Comparison of ENCODE assay signal across 1 cellular context in the genomic region with DNA sequence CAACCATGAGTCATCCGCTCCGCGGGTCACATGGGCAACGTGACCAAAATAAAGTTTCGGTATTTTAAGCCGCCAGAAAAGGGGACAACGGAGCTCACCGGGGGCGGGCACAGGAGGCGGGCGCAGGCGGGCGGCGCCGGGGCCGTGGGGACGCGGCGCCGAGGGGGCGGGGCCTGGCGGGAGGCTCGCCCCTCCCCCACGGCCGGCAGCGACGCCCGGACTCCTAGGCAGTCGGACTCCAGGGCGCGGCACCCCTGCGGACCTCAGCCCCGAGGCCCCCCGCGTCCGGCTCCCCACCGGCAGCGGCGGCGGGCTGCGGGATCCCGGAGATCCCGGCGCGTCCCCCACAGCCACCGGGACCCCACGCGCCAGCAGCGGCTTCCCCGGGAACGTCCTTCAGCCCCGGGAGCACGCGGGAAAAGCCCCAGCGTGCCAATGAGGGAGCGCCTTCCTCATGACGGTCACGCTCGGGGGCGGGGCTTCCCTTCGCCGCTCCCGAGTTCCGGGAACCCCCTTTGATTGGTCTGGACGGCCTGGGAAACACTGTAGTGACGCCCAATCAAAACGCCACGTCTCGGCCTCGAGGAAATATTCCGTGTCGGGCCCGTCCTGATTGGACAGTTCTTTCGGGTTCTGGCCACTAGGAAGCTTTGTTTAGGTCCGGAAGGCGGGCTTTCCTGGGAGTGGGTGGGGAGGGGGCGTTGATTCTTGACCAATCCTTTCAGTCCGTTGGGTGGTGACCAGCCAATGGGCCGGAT.
TF ChIP-seq lines count a peak whose summit lies in the region.

No MANE protein-coding gene starts in this region.

TF ChIP-seq in K562, 482 proteins besides CTCF, POLR2A, EP300 and RAD21 (continued from another document and continues in another):
- TF ChIP-seq, protein P1, sequence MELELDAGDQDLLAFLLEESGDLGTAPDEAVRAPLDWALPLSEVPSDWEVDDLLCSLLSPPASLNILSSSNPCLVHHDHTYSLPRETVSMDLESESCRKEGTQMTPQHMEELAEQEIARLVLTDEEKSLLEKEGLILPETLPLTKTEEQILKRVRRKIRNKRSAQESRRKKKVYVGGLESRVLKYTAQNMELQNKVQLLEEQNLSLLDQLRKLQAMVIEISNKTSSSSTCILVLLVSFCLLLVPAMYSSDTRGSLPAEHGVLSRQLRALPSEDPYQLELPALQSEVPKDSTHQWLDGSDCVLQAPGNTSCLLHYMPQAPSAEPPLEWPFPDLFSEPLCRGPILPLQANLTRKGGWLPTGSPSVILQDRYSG (tag; conservative IDR thresholded peaks at IDR 0.05; ENCODE audit: low read depth) = no peak; the same call in 1 of the 2 replicates
- TF ChIP-seq MAFF (IDR thresholded peaks at IDR 0.05; ENCODE audit: low read length) = no peak
- no peak for TF ChIP-seq NCOA1 (IDR thresholded peaks at IDR 0.05; ENCODE audit: low read depth)
- TF ChIP-seq, protein P2, sequence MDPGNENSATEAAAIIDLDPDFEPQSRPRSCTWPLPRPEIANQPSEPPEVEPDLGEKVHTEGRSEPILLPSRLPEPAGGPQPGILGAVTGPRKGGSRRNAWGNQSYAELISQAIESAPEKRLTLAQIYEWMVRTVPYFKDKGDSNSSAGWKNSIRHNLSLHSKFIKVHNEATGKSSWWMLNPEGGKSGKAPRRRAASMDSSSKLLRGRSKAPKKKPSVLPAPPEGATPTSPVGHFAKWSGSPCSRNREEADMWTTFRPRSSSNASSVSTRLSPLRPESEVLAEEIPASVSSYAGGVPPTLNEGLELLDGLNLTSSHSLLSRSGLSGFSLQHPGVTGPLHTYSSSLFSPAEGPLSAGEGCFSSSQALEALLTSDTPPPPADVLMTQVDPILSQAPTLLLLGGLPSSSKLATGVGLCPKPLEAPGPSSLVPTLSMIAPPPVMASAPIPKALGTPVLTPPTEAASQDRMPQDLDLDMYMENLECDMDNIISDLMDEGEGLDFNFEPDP (CRISPR knock-in tag; IDR thresholded peaks at IDR 0.05) = no peak
- peak; percentile 76 for TF ChIP-seq ZFX (CRISPR knock-in tag; IDR thresholded peaks at IDR 0.05)
- peak; percentile 72 for TF ChIP-seq GABPB1 (CRISPR knock-in tag; IDR thresholded peaks at IDR 0.05)
- peak; percentile 58; the same call in 1 of the 2 replicates for TF ChIP-seq ATF2 (CRISPR knock-in tag; IDR thresholded peaks at IDR 0.05)
- TF ChIP-seq ARID3A (IDR thresholded peaks at IDR 0.05; ENCODE audit: borderline replicate concordance, low read depth, low read length) = peak; percentile 88; the same call in 1 of the 2 replicates
- TF ChIP-seq BRD9 (IDR thresholded peaks at IDR 0.05; ENCODE audit: low read depth, partially characterized antibody) = no peak
- TF ChIP-seq SRSF1 (IDR thresholded peaks at IDR 0.05; ENCODE audit: low read depth, low read length) = no peak
- TF ChIP-seq PRMT5 (CRISPR knock-in tag; IDR thresholded peaks at IDR 0.05) = no peak
- peak; percentile 85 for TF ChIP-seq SUPT5H (IDR thresholded peaks at IDR 0.05)
- TF ChIP-seq RBM34 (IDR thresholded peaks at IDR 0.05; ENCODE audit: borderline replicate concordance, insufficient read depth, low read length) = no peak
- TF ChIP-seq ZNF644 (tag; IDR thresholded peaks at IDR 0.05; ENCODE audit: low read depth) = no peak; the same call in 1 of the 2 replicates
- peak; percentile 88; the same call in 1 of the 2 replicates for TF ChIP-seq KDM2B (CRISPR knock-in tag; IDR thresholded peaks at IDR 0.05)
- no peak for TF ChIP-seq U2AF1 (optimal IDR thresholded peaks at IDR 0.05; ENCODE audit: low read depth, low read length)
- TF ChIP-seq MCM2 (IDR thresholded peaks at IDR 0.05; ENCODE audit: low read depth) = no peak
- TF ChIP-seq HMG20A (CRISPR knock-in tag; conservative IDR thresholded peaks at IDR 0.05) = no peak
- TF ChIP-seq ZBTB11 (CRISPR knock-in tag; IDR thresholded peaks at IDR 0.05) = peak in 1 of 3 experiments; percentile 92; a peak in 3 of 6 replicates
- no peak for TF ChIP-seq MECOM (CRISPR knock-in tag; IDR thresholded peaks at IDR 0.05)
- peak; percentile 82; the same call in 1 of the 2 replicates for TF ChIP-seq NR3C1 (CRISPR knock-in tag; IDR thresholded peaks at IDR 0.05)
- TF ChIP-seq, protein P3, sequence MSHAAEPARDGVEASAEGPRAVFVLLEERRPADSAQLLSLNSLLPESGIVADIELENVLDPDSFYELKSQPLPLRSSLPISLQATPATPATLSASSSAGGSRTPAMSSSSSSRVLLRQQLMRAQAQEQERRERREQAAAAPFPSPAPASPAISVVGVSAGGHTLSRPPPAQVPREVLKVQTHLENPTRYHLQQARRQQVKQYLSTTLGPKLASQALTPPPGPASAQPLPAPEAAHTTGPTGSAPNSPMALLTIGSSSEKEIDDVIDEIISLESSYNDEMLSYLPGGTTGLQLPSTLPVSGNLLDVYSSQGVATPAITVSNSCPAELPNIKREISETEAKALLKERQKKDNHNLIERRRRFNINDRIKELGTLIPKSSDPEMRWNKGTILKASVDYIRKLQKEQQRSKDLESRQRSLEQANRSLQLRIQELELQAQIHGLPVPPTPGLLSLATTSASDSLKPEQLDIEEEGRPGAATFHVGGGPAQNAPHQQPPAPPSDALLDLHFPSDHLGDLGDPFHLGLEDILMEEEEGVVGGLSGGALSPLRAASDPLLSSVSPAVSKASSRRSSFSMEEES (CRISPR knock-in tag; IDR thresholded peaks at IDR 0.05) = no peak
- peak; percentile 86 for TF ChIP-seq MAX (CRISPR knock-in tag; IDR thresholded peaks at IDR 0.05)
- TF ChIP-seq RBM15 (IDR thresholded peaks at IDR 0.05; ENCODE audit: insufficient read depth, low read length) = no peak
- TF ChIP-seq, protein P4, sequence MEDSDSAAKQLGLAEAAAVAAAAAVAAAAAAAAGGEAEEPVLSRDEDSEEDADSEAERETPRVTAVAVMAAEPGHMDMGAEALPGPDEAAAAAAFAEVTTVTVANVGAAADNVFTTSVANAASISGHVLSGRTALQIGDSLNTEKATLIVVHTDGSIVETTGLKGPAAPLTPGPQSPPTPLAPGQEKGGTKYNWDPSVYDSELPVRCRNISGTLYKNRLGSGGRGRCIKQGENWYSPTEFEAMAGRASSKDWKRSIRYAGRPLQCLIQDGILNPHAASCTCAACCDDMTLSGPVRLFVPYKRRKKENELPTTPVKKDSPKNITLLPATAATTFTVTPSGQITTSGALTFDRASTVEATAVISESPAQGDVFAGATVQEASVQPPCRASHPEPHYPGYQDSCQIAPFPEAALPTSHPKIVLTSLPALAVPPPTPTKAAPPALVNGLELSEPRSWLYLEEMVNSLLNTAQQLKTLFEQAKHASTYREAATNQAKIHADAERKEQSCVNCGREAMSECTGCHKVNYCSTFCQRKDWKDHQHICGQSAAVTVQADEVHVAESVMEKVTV (CRISPR knock-in tag; IDR thresholded peaks at IDR 0.05) = no peak
- no peak for TF ChIP-seq ZNF41 (CRISPR knock-in tag; conservative IDR thresholded peaks at IDR 0.05)
- no peak for TF ChIP-seq PHB2 (IDR thresholded peaks at IDR 0.05; ENCODE audit: low read depth)
- TF ChIP-seq, protein P5, sequence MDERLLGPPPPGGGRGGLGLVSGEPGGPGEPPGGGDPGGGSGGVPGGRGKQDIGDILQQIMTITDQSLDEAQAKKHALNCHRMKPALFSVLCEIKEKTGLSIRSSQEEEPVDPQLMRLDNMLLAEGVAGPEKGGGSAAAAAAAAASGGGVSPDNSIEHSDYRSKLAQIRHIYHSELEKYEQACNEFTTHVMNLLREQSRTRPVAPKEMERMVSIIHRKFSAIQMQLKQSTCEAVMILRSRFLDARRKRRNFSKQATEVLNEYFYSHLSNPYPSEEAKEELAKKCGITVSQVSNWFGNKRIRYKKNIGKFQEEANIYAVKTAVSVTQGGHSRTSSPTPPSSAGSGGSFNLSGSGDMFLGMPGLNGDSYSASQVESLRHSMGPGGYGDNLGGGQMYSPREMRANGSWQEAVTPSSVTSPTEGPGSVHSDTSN (CRISPR knock-in tag; IDR thresholded peaks at IDR 0.05; ENCODE audit: low read depth) = no peak
- TF ChIP-seq, protein P5 (tag; conservative IDR thresholded peaks at IDR 0.05; ENCODE audit: low read depth) = peak; percentile 93
- TF ChIP-seq MEIS2 (IDR thresholded peaks at IDR 0.05; ENCODE audit: partially characterized antibody) = no peak
- TF ChIP-seq SNAPC5 (CRISPR knock-in tag; IDR thresholded peaks at IDR 0.05) = no peak
- TF ChIP-seq, protein P6, sequence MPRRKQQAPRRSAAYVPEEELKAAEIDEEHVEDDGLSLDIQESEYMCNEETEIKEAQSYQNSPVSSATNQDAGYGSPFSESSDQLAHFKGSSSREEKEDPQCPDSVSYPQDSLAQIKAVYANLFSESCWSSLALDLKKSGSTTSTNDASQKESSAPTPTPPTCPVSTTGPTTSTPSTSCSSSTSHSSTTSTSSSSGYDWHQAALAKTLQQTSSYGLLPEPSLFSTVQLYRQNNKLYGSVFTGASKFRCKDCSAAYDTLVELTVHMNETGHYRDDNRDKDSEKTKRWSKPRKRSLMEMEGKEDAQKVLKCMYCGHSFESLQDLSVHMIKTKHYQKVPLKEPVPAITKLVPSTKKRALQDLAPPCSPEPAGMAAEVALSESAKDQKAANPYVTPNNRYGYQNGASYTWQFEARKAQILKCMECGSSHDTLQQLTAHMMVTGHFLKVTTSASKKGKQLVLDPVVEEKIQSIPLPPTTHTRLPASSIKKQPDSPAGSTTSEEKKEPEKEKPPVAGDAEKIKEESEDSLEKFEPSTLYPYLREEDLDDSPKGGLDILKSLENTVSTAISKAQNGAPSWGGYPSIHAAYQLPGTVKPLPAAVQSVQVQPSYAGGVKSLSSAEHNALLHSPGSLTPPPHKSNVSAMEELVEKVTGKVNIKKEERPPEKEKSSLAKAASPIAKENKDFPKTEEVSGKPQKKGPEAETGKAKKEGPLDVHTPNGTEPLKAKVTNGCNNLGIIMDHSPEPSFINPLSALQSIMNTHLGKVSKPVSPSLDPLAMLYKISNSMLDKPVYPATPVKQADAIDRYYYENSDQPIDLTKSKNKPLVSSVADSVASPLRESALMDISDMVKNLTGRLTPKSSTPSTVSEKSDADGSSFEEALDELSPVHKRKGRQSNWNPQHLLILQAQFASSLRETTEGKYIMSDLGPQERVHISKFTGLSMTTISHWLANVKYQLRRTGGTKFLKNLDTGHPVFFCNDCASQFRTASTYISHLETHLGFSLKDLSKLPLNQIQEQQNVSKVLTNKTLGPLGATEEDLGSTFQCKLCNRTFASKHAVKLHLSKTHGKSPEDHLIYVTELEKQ (CRISPR knock-in tag; IDR thresholded peaks at IDR 0.05) = no peak
- TF ChIP-seq SRSF3 (IDR thresholded peaks at IDR 0.05; ENCODE audit: insufficient read depth, low read length) = no peak
- no peak for TF ChIP-seq ZNF184 (CRISPR knock-in tag; IDR thresholded peaks at IDR 0.05)
- no peak for TF ChIP-seq ZNF239 (CRISPR knock-in tag; IDR thresholded peaks at IDR 0.05)
- TF ChIP-seq IRF2 (CRISPR knock-in tag; IDR thresholded peaks at IDR 0.05) = no peak
- TF ChIP-seq HDAC3 (IDR thresholded peaks at IDR 0.05; ENCODE audit: borderline replicate concordance, partially characterized antibody) = no peak
- TF ChIP-seq FOXK2 (conservative IDR thresholded peaks at IDR 0.05 in 1 of 2, IDR thresholded peaks at IDR 0.05 in 1 of 2; ENCODE audit: low read depth in 2 of 2) = peak; percentile 87 to 92
